24 cellular contexts compared by ENCODE assay signal in the genomic region with DNA sequence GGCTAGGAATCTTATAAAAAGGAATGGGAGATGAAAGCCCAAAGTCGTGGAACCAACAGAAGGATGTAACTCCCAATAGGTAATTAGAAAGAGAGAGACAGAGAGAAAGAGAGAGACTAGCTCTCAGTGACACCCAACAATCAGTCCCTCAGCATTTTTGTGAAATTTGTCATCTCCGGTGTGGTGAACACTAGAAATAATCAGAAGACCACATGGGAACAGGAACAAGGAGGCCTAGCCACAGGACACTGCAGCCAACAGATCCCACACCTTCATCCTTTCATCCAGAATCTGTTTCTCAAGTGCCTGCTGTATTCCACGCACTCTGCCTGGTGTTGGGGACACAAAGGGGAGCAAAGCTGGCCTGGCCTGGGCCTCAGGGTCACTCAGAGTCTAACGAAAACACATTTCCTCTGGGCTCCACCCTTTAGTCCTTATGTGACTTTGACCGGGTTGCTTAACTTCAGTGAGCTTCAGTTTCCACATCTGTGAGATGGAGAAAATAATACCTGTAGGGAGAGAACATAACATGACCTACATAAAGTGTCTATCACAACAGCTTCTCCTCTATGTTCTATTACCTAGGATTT. TPM values are rescaled to one million over a fixed set of nuclear protein-coding genes. Genes with fewer than 3 reads are reported as not detected.
A peak's percentile ranks its signal among the peaks of the same experiment; 100 is the strongest.
DNase-seq lines count a peak whose midpoint lies in the region; ATAC-seq, FAIRE-seq and TF ChIP-seq lines count a peak whose summit lies in the region.
"Had no signal": no experiment of that assay in that cellular context is flagged by ENCODE, and none has a peak within 500 bp of the region (broad histone marks: within the 10 kb centered on the region; RNA-seq: fewer than 3 reads in every experiment).

No MANE protein-coding gene starts in this region.

- no peaks in the 10 kb centered on the region for H3K9me1 ChIP-seq in keratinocyte (ENCODE audit: control insufficient read depth, extremely low read depth, insufficient read depth, low read length)

- CTCF ChIA-PET in A673 (lab: Charles Lee), result no interaction called here

- no peaks in the 10 kb centered on the region for H3K27me3 Mint-ChIP-seq in activated T-cell treated with anti-CD3 and anti-CD28 coated beads, Interleukin-2, amount 50 U/mL, for 24 hours
- H3K27me3 Mint-ChIP-seq: CD4-positive, alpha-beta memory T cell; central memory CD8-positive, alpha-beta T cell; T-cell had no signal

- peaks cover 5% of the 10 kb centered on the region for H3K4me1 Mint-ChIP-seq in activated T-cell treated with anti-CD3 and anti-CD28 coated beads, Interleukin-2, amount 50 U/mL, for 24 hours (ENCODE audit: low read depth)
- H3K4me1 Mint-ChIP-seq: central memory CD8-positive, alpha-beta T cell; immature natural killer cell; natural killer cell; T-cell had no signal

- H3K4me3 Mint-ChIP-seq in activated T-cell treated with anti-CD3 and anti-CD28 coated beads, Interleukin-2, amount 50 U/mL, for 24 hours, result no peak overlapping the region
- H3K4me3 Mint-ChIP-seq: CD4-positive, alpha-beta memory T cell; central memory CD8-positive, alpha-beta T cell; immature natural killer cell; natural killer cell; T-cell had no signal

- H3K9me3 ChIP-seq in A673 (ENCODE audit: low read depth, low read length, poor library complexity, severe bottlenecking), result no peaks in the 10 kb centered on the region
- H3K9me3 ChIP-seq in keratinocyte (ENCODE audit: control insufficient read depth, low read depth, low read length), result no peaks in the 10 kb centered on the region
- H3K9me3 ChIP-seq: heart right ventricle had no signal

- FAIRE-seq in keratinocyte (lab: Jason Lieb, UNC), result peak; percentile 26
- FAIRE-seq: K562 had no signal

- TF ChIP-seq CTCF in A673 (conservative IDR thresholded peaks at IDR 0.05; ENCODE audit: low read depth, low read length), result no peak
- TF ChIP-seq CTCF in VCaP (conservative IDR thresholded peaks at IDR 0.05), result no peak
- TF ChIP-seq CTCF in keratinocyte (optimal IDR thresholded peaks at IDR 0.05 in 1 of 3, IDR thresholded peaks at IDR 0.05 in 1 of 3, conservative IDR thresholded peaks at IDR 0.05 in 1 of 3; ENCODE audit: extremely low read depth in 1 of 3, insufficient read depth in 2 of 3, low read length in 3 of 3), result no peak

- H4K20me1 ChIP-seq in keratinocyte (ENCODE audit: control insufficient read depth, extremely low read depth, insufficient read depth, low read length), result no peaks in the 10 kb centered on the region

- intact Hi-C loops in A673 (cut with micrococcal nuclease; ENCODE audit: unreplicated experiment), result no loop called here

- H3K4me3 ChIP-seq in A673 (ENCODE audit: low read depth, low read length, poor library complexity, severe bottlenecking), result no peak overlapping the region
- H3K4me3 ChIP-seq in keratinocyte (ENCODE audit: control insufficient read depth in 2 of 3, extremely low read depth in 1 of 3, insufficient read depth in 2 of 3, low read depth in 1 of 3, low read length in 3 of 3), result no peak overlapping the region
- H3K4me3 ChIP-seq: heart right ventricle, K562 had no signal

- POLR2A ChIA-PET in A673 (lab: Charles Lee; ENCODE audit: low non-redundant PET), result no interaction called here

- no peak overlapping the region for H3K9ac ChIP-seq in keratinocyte (ENCODE audit: control insufficient read depth, extremely low read depth, insufficient read depth, low read length)

- peak overlapping the region; percentile 42 for H2AFZ ChIP-seq in keratinocyte (ENCODE audit: control insufficient read depth, low read length)

- BruUV-seq in A673 (replicated peaks; lab: Mats Ljungman, UMichigan), result no TSS peak

- H3K9me3 Mint-ChIP-seq in activated T-cell treated with anti-CD3 and anti-CD28 coated beads, Interleukin-2, amount 50 U/mL, for 24 hours, result no peaks in the 10 kb centered on the region
- H3K9me3 Mint-ChIP-seq: CD4-positive, alpha-beta memory T cell; central memory CD8-positive, alpha-beta T cell; immature natural killer cell; natural killer cell; T-cell had no signal

- H3K4me2 ChIP-seq in keratinocyte (ENCODE audit: control insufficient read depth, extremely low read depth, insufficient read depth, low read depth, low read length), result no peak overlapping the region

- no peaks in the 10 kb centered on the region for H3K27me3 ChIP-seq in A673 (replicated peaks; ENCODE audit: insufficient read depth, low read depth, low read length, poor library complexity)
- no peaks in the 10 kb centered on the region for H3K27me3 ChIP-seq in keratinocyte (ENCODE audit: control insufficient read depth, extremely low read depth, insufficient read depth, low read length)
- H3K27me3 ChIP-seq: heart right ventricle had no signal

- no peak for ATAC-seq in GM21360 (IDR thresholded peaks at IDR 0.05; ENCODE audit: unreplicated experiment)
- ATAC-seq: heart right ventricle, K562, natural killer cell, T-cell had no signal

- DNase-seq in A673 (ENCODE audit: low spot score) (peak; percentile 81), HK-2 (ENCODE audit: unreplicated experiment) (peak; percentile 22), keratinocyte (ENCODE audit: low read depth, low spot score) (no peak), NCI-H1417 (lab: John Stamatoyannopoulos, UW) (no peak), cerebellar cortex (ENCODE audit: low spot score) (no peak)
- no peak for DNase-seq in activated T-cell treated with anti-CD3 and anti-CD28 coated beads, Interleukin-2, amount 50 U/mL, for 24 hours
- DNase-seq: ACHN; activated CD4-positive, alpha-beta T cell treated with anti-CD3 and anti-CD28 coated beads, Interleukin-2, amount 50 U/mL, for 1 hour; CD4-positive, alpha-beta memory T cell; effector CD4-positive, alpha-beta T cell; heart right ventricle; immature natural killer cell; natural killer cell; NCI-H1092; NCI-H2081 treated with DMSO at 0.1 percent for 48 hours; NCI-H510A; posterior cingulate gyrus; stimulated activated CD4-positive, alpha-beta T cell treated with anti-CD3 and anti-CD28 coated beads, Interleukin-4, amount 100 ng/mL, for 24 hours; T-cell had no signal

- no peaks in the 10 kb centered on the region for H3K36me3 Mint-ChIP-seq in activated T-cell treated with anti-CD3 and anti-CD28 coated beads, Interleukin-2, amount 50 U/mL, for 24 hours (ENCODE audit: low read depth)
- H3K36me3 Mint-ChIP-seq: CD4-positive, alpha-beta memory T cell; immature natural killer cell; natural killer cell; T-cell had no signal

- H3K27ac Mint-ChIP-seq in activated T-cell treated with anti-CD3 and anti-CD28 coated beads, Interleukin-2, amount 50 U/mL, for 24 hours, result no peak overlapping the region
- H3K27ac Mint-ChIP-seq: immature natural killer cell, natural killer cell, T-cell had no signal

- peak overlapping the region; percentile 68 for H3K27ac ChIP-seq in A673 (ENCODE audit: low read depth, low read length, poor library complexity, severe bottlenecking)
- peak overlapping the region; percentile 57 for H3K27ac ChIP-seq in VCaP
- no peak overlapping the region for H3K27ac ChIP-seq in keratinocyte (ENCODE audit: control insufficient read depth, insufficient read depth, low read length)
- H3K27ac ChIP-seq: heart right ventricle, HL-60 had no signal

- no peaks in the 10 kb centered on the region for H3K79me2 ChIP-seq in keratinocyte (ENCODE audit: control insufficient read depth, insufficient read depth, low read length)

- dilution Hi-C loops in keratinocyte (cut with MboI; ENCODE audit: extremely low pct_ligation_motif_present, low sequenced_read_pairs), result no loop called here

- H3K36me3 ChIP-seq in A673 (ENCODE audit: insufficient read depth, low read length, poor library complexity, severe bottlenecking) (no peaks in the 10 kb centered on the region), keratinocyte (ENCODE audit: control insufficient read depth in 2 of 2, extremely low read depth in 1 of 2, insufficient read depth in 2 of 2, low read length in 2 of 2) (no peaks in the 10 kb centered on the region)
- H3K36me3 ChIP-seq: heart right ventricle had no signal

- H3K4me1 ChIP-seq in A673 (ENCODE audit: insufficient read depth, low read length, poor library complexity, severe bottlenecking) (peaks cover 32% of the 10 kb centered on the region), keratinocyte (ENCODE audit: control insufficient read depth, extremely low read depth, insufficient read depth, low read length) (peaks cover 25% of the 10 kb centered on the region)

RNA-seq across cellular contexts. Expression of a gene that starts 53.1 kb away (rescaled TPM):
- total RNA-seq in A673 (2021), result 4.4 and 4.8 TPM in 2 replicates
- polyA plus RNA-seq in keratinocyte, result 5.1 to 8.2 TPM (median 6.5 TPM) in 3 replicates
- 0.67 TPM for polyA plus RNA-seq in keratinocyte (2011; ENCODE audit: low read depth)
- polyA plus RNA-seq in keratinocyte (2011; cell fraction: cytosol; rRNA removed), result 6.3 and 7.0 TPM in 2 replicates
- 6.6 and 7.7 TPM in 2 replicates for polyA plus RNA-seq in keratinocyte (2011; cell fraction: nucleus; rRNA removed)
- 2.2 and 5.9 TPM in 2 replicates for polyA plus RNA-seq in keratinocyte (2012; ENCODE audit: low replicate concordance)
- polyA minus RNA-seq in keratinocyte, result 8.5 to 13.0 TPM (median 9.4 TPM) in 3 replicates
- polyA minus RNA-seq in keratinocyte (2011; cell fraction: cytosol; rRNA and poly(A)+ RNA removed), result 6.7 TPM
- polyA minus RNA-seq in keratinocyte (2011; cell fraction: nucleus; rRNA and poly(A)+ RNA removed), result 5.1 and 6.8 TPM in 2 replicates

Comparison
In these comparisons a context has a peak if more than half of its experiments do, and no peak if none do; other contexts are left out.
1. DNase-seq: peak in A673 (single experiment) and HK-2 (single experiment); none in keratinocyte (single experiment), NCI-H1417 (0 of 3), activated T-cell treated with anti-CD3 and anti-CD28 coated beads, Interleukin-2, amount 50 U/mL, for 24 hours (single experiment) and cerebellar cortex (single experiment).